Comparison of ENCODE assay signal across 21 cellular contexts in the genomic region with DNA sequence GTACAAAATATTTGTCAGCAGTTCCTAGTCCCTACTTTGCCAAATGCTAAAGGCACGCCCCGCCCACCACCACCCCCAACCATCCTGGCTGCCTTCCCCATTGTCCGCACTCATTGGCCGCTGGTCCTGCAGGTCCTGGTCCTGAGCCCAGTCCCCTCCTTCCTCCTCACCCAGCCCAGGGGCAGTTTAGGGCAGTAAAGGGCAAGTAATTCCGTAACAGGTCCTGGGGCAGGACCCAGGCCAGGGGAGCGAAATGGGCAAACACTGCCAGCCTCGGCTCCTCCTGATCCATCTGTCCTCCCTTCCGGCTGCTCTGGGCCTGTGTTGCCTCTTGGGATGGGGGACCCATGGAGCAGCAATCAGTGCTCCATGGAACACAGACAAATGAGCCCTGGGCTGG. TPM values are rescaled to one million over a fixed set of nuclear protein-coding genes. Genes with fewer than 3 reads are reported as not detected.
DNase-seq lines count a peak whose midpoint lies in the region; ATAC-seq and TF ChIP-seq lines count a peak whose summit lies in the region.
"Had no signal": no experiment of that assay in that cellular context is flagged by ENCODE, and none has a peak within 500 bp of the region (broad histone marks: within the 10 kb centered on the region; RNA-seq: fewer than 3 reads in every experiment).

No MANE protein-coding gene starts in this region.

- no peak overlapping the region for H2AFZ ChIP-seq in IMR-90 (replicated peaks; ENCODE audit: low read length, poor library complexity)
- H2AFZ ChIP-seq: GM23248 had no signal

- peaks cover 16% of the 10 kb centered on the region; the same call in 1 of the 2 replicates for H3K36me3 ChIP-seq in IMR-90 (ENCODE audit: control insufficient read depth, insufficient read depth, low read length)
- no peaks in the 10 kb centered on the region for H3K36me3 ChIP-seq in CD8-positive, alpha-beta memory T cell (ENCODE audit: insufficient read depth, low read length)

- no peak overlapping the region for H3K4me3 ChIP-seq in IMR-90 (ENCODE audit: insufficient read depth, low read depth, low read length)
- H3K4me3 ChIP-seq in CD8-positive, alpha-beta memory T cell (ENCODE audit: low read length), result no peak overlapping the region
- H3K4me3 ChIP-seq: BLaER1 treated with 17β-estradiol and CSF1 and Interleukin-3, amounts not matched to agents 10 nM and 100 nM; GM23248 had no signal

- dilution Hi-C loops in IMR-90 (cut with HindIII; ENCODE audit: low sequenced_read_pairs, unreplicated experiment), result no loop called here

- no peak overlapping the region for H3K4ac ChIP-seq in IMR-90 (ENCODE audit: low read depth, low read length)

- H4K20me1 ChIP-seq in IMR-90 (ENCODE audit: insufficient read depth, low read length), result peaks cover 25% of the 10 kb centered on the region

- peaks cover 31% of the 10 kb centered on the region for H3K4me1 ChIP-seq in IMR-90 (ENCODE audit: control insufficient read depth, insufficient read depth, low read length)
- H3K4me1 ChIP-seq in CD8-positive, alpha-beta memory T cell (ENCODE audit: insufficient read depth, low read length), result peaks cover 22% of the 10 kb centered on the region

- no peak overlapping the region for H3K14ac ChIP-seq in IMR-90 (replicated peaks; ENCODE audit: low read depth, low read length)

- in situ Hi-C loops in IMR-90 (cut with MboI; ENCODE audit: low sequenced_read_pairs), result no loop called here

- no peak overlapping the region for H3K18ac ChIP-seq in IMR-90 (ENCODE audit: low read depth, low read length)

- H2BK20ac ChIP-seq in IMR-90 (ENCODE audit: low read depth, low read length), result no peak overlapping the region

- no peak overlapping the region for H2AK9ac ChIP-seq in IMR-90 (replicated peaks; ENCODE audit: low read depth, low read length, poor library complexity)

- H2BK120ac ChIP-seq in IMR-90 (ENCODE audit: low read depth, low read length), result no peak overlapping the region

- intact Hi-C loops in IMR-90 (cut with micrococcal nuclease), result no loop called here
- intact Hi-C loops in posterior vena cava (cut with DNase I), result no loop called here

- no TSS peak for BruUV-seq in IMR-90 (replicated peaks; lab: Mats Ljungman, UMichigan)

- POLR2A ChIA-PET in IMR-90 (lab: Charles Lee; ENCODE audit: unreplicated experiment), result no interaction called here
- POLR2A ChIA-PET in CD8-positive, alpha-beta memory T cell (lab: Charles Lee), result no interaction called here

- no peak overlapping the region for H3K56ac ChIP-seq in IMR-90 (ENCODE audit: extremely low read depth, insufficient read depth, low read length)

- H3K4me1 Mint-ChIP-seq in CD8-positive, alpha-beta memory T cell, result peaks cover 23 to 35% (median 31%) of the 10 kb centered on the region in 3 donors

- peak; percentile 36 for DNase-seq in ELF-1 (ENCODE audit: low read depth, low spot score)
- no peak for DNase-seq in IMR-90
- peak; percentile 20 to 34 for DNase-seq in hippocampal formation (lab: John Stamatoyannopoulos, UW)
- peak; percentile 78 for DNase-seq in posterior vena cava (ENCODE audit: low spot score)
- no peak for DNase-seq in KG1 (lab: John Stamatoyannopoulos, UW)
- DNase-seq in CD8-positive, alpha-beta memory T cell, result no peak
- DNase-seq: CD8-positive, alpha-beta T cell; GM23248; KBM-7; NCI-H1417 treated with DMSO at 0.1 percent for 48 hours; NCI-H187 treated with DMSO at 0.1 percent for 48 hours; NCI-H2227 treated with DMSO at 0.1 percent for 48 hours; NCI-H510A treated with DMSO at 0.1 percent for 48 hours; NCI-H774; PC-3; RPMI8226; SHP77 treated with DMSO at 0.1 percent for 48 hours had no signal

- no peak for TF ChIP-seq POLR2A in IMR-90 (IDR thresholded peaks at IDR 0.05; ENCODE audit: low read depth, low read length)

- H3K27ac Mint-ChIP-seq in CD8-positive, alpha-beta memory T cell, result no peak overlapping the region
- H3K27ac Mint-ChIP-seq: CD8-positive, alpha-beta T cell had no signal

- TF ChIP-seq RAD21 in IMR-90 (IDR thresholded peaks at IDR 0.05; ENCODE audit: low read length), result no peak

- no peak for ATAC-seq in IMR-90 (ENCODE audit: low read depth)
- no peak for ATAC-seq in SK-N-SH treated with all-trans-retinoic acid at 6 μM for 48 hours
- no peak for ATAC-seq in HG02870 (IDR thresholded peaks at IDR 0.05; ENCODE audit: unreplicated experiment)
- ATAC-seq: CD8-positive, alpha-beta T cell; HCT116; PC-3 had no signal

- no peak for TF ChIP-seq CTCF in IMR-90 (conservative IDR thresholded peaks at IDR 0.05; ENCODE audit: low read depth, low read length)

- no peaks in the 10 kb centered on the region for H3K27me3 Mint-ChIP-seq in CD8-positive, alpha-beta memory T cell

- H2BK15ac ChIP-seq in IMR-90 (ENCODE audit: low read depth, low read length), result no peak overlapping the region

- H3K9me3 Mint-ChIP-seq in CD8-positive, alpha-beta memory T cell, result no peaks in the 10 kb centered on the region
- H3K9me3 Mint-ChIP-seq: CD8-positive, alpha-beta T cell had no signal

- peaks cover 5% of the 10 kb centered on the region for H3K9me3 ChIP-seq in IMR-90 (ENCODE audit: control insufficient read depth, insufficient read depth, low read length)
- H3K9me3 ChIP-seq in CD8-positive, alpha-beta memory T cell (ENCODE audit: low read length), result no peaks in the 10 kb centered on the region

- peaks cover 16 to 68% of the 10 kb centered on the region in 2 experiments; a peak in 3 of 4 replicates for H3K79me1 ChIP-seq in IMR-90 (ENCODE audit: low read depth in 1 of 2, low read length in 2 of 2)

- H3K9me1 ChIP-seq in IMR-90 (ENCODE audit: insufficient read depth, low read length), result peaks cover 19% of the 10 kb centered on the region

- no peak overlapping the region for H4K91ac ChIP-seq in IMR-90 (ENCODE audit: insufficient read depth, low read depth, low read length)

- no peaks in the 10 kb centered on the region for H3K27me3 ChIP-seq in IMR-90 (ENCODE audit: control insufficient read depth, insufficient read depth, low read length)
- H3K27me3 ChIP-seq in CD8-positive, alpha-beta memory T cell (ENCODE audit: insufficient read depth, low read length, poor library complexity, severe bottlenecking), result no peaks in the 10 kb centered on the region
- H3K27me3 ChIP-seq: BLaER1 treated with 17β-estradiol and CSF1 and Interleukin-3, amounts not matched to agents 10 nM and 100 nM had no signal

- H3K27ac ChIP-seq in IMR-90 (ENCODE audit: insufficient read depth, low read length), result no peak overlapping the region
- H3K27ac ChIP-seq in CD8-positive, alpha-beta memory T cell (ENCODE audit: low read depth, low read length), result no peak overlapping the region
- H3K27ac ChIP-seq: BLaER1 treated with 17β-estradiol and CSF1 and Interleukin-3, amounts not matched to agents 10 nM and 100 nM; GM23248 had no signal

- no peak overlapping the region for H4K8ac ChIP-seq in IMR-90 (ENCODE audit: low read depth in 2 of 2, low read length in 2 of 2)

- CTCF ChIA-PET in IMR-90 (lab: Yijun Ruan, JAX), result no interaction called here
- CTCF ChIA-PET in CD8-positive, alpha-beta memory T cell (lab: Charles Lee), result no interaction called here

- H4K5ac ChIP-seq in IMR-90 (ENCODE audit: low read depth, low read length), result no peak overlapping the region

- 76% methylated on average over 3 of the region's 8 CpGs; no CpG with 5 or more reads in 1 of the 2 experiments for WGBS in IMR-90 (ENCODE audit: extremely low coverage in 2 of 2, insufficient read length in 1 of 2), 2 experiments

- H3K4me2 ChIP-seq in IMR-90 (ENCODE audit: low read depth, low read length), result no peak overlapping the region

- H2AK5ac ChIP-seq in IMR-90 (ENCODE audit: low read depth, low read length), result 0 out of 2 replicates have a peak overlapping the region, but pooled peaks have one; percentile 4

- no peak overlapping the region for H2BK5ac ChIP-seq in IMR-90 (ENCODE audit: low read depth, low read length, poor library complexity, severe bottlenecking)

- H3K9ac ChIP-seq in IMR-90 (ENCODE audit: low read depth, low read length), result no peak overlapping the region
- H3K9ac ChIP-seq: BLaER1 treated with 17β-estradiol and CSF1 and Interleukin-3, amounts not matched to agents 10 nM and 100 nM; GM23248 had no signal

- H3K36me3 Mint-ChIP-seq in CD8-positive, alpha-beta memory T cell, result peaks cover 4 to 6% (median 5%) of the 10 kb centered on the region in 3 donors

- H3K4me3 Mint-ChIP-seq in CD8-positive, alpha-beta memory T cell, result peak overlapping the region in 1 of 7 donors; percentile 6
- H3K4me3 Mint-ChIP-seq: CD8-positive, alpha-beta T cell had no signal

- no peak overlapping the region for H3K23ac ChIP-seq in IMR-90 (ENCODE audit: low read depth, low read length)

TF ChIP-seq in IMR-90, 13 proteins besides CTCF, POLR2A, EP300 and RAD21 (continues in another document):
- no peak for TF ChIP-seq CHD1 (IDR thresholded peaks at IDR 0.05; ENCODE audit: low read depth, low read length)

TF ChIP-seq in SK-N-SH treated with all-trans-retinoic acid at 6 μM for 48 hours, 23 proteins besides CTCF, POLR2A, EP300 and RAD21 (continues in another document):
- TF ChIP-seq ZNF565 (CRISPR knock-in tag; conservative IDR thresholded peaks at IDR 0.05; ENCODE audit: low read depth) (no peak), ARNTL (CRISPR knock-in tag; IDR thresholded peaks at IDR 0.05; ENCODE audit: borderline replicate concordance, low read depth) (no peak), SNAI2 (CRISPR knock-in tag; IDR thresholded peaks at IDR 0.05) (no peak)

RNA-seq across cellular contexts. Expression of gene ADCY3, which starts 6.1 kb away (rescaled TPM):
- total RNA-seq in IMR-90 (2012; rRNA removed), result 16.4 and 17.4 TPM in 2 replicates
- 46.1 and 50.4 TPM in 2 replicates for polyA plus RNA-seq in IMR-90 (2012; rRNA removed)
- 52.5 and 55.2 TPM in 2 replicates for polyA plus RNA-seq in IMR-90 (2012; cell fraction: cytosol; rRNA removed)
- polyA plus RNA-seq in IMR-90 (2012; cell fraction: nucleus; rRNA removed; ENCODE audit: low replicate concordance), result 83.7 and 123 TPM in 2 replicates
- total RNA-seq in posterior vena cava, result 100 to 1,000 TPM in 1 of 2 donors, 10 to 100 TPM in 1; 99.5 to 129 TPM
- 10 to 100 TPM; 90.9 to 95.4 TPM for total RNA-seq in CD8-positive, alpha-beta memory T cell
- 8.8 TPM for polyA plus RNA-seq in CD8-positive, alpha-beta memory T cell

RNA-seq across cellular contexts. Expression of gene DNAJC27, which starts 57.9 kb away (rescaled TPM):
- total RNA-seq in IMR-90 (2012; rRNA removed) (2.0 and 2.8 TPM in 2 replicates), posterior vena cava (1 to 10 TPM; 5.6 to 7.2 TPM)
- polyA plus RNA-seq in IMR-90 (2012; rRNA removed), result 1.3 and 1.6 TPM in 2 replicates
- 0.29 and 0.40 TPM in 2 replicates for polyA plus RNA-seq in IMR-90 (2012; cell fraction: cytosol; rRNA removed)
- polyA plus RNA-seq in IMR-90 (2012; cell fraction: nucleus; rRNA removed; ENCODE audit: low replicate concordance), result 0.67 and 4.9 TPM in 2 replicates
- total RNA-seq in CD8-positive, alpha-beta memory T cell, result 1 to 10 TPM; 4.4 to 4.7 TPM
- polyA plus RNA-seq in CD8-positive, alpha-beta memory T cell, result 2.8 TPM

Comparison
In these comparisons a context has a peak if more than half of its experiments do, and no peak if none do; other contexts are left out.
1. DNase-seq: peak in ELF-1 (single experiment), hippocampal formation (2 of 2) and posterior vena cava (single experiment); none in IMR-90 (single experiment), KG1 (single experiment) and CD8-positive, alpha-beta memory T cell (0 of 5).